8 cellular contexts compared by ENCODE assay signal in genomic region chr6:20404641-20405032, GRCh38. TPM values are rescaled to one million over a fixed set of nuclear protein-coding genes. Genes with fewer than 3 reads are reported as not detected.
DNase-seq lines count a peak whose midpoint lies in the region; ATAC-seq and TF ChIP-seq lines count a peak whose summit lies in the region.

No MANE protein-coding gene starts in this region.

- peak in 3 of 7 experiments; percentile 8 to 29 (median 25) for TF ChIP-seq CTCF in stomach (IDR thresholded peaks at IDR 0.05)

- H3K36me3 ChIP-seq in mucosa of rectum (ENCODE audit: control insufficient read depth in 2 of 2, insufficient read depth in 2 of 2, low read length in 2 of 2): no peaks in the 10 kb centered on the region
- H3K36me3 ChIP-seq in stomach: no peaks in the 10 kb centered on the region

- no peak for TF ChIP-seq EP300 in stomach (IDR thresholded peaks at IDR 0.05)

- H3K4me1 ChIP-seq in mucosa of rectum (ENCODE audit: control insufficient read depth in 2 of 2, insufficient read depth in 2 of 2, low read length in 2 of 2): peaks cover 0 to 12% of the 10 kb centered on the region in 2 donors
- H3K4me1 ChIP-seq in stomach: peaks cover 0 to 40% (median 26%) of the 10 kb centered on the region in 4 donors

- peak; percentile 23 for ATAC-seq in GM18520 (IDR thresholded peaks at IDR 0.05; ENCODE audit: unreplicated experiment)
- peak; percentile 31 for ATAC-seq in HG03196 (IDR thresholded peaks at IDR 0.05; ENCODE audit: unreplicated experiment)

- WGBS in stomach, 5 donors: 1 to 4% (median 3%) methylated on average over 6 of the region's 6 CpGs

- DNase-seq in AG08395 (ENCODE audit: low spot score) (peak; percentile 52), NCI-H510A (lab: John Stamatoyannopoulos, UW) (peak; percentile 44), dermis microvascular lymphatic vessel endothelial cell (ENCODE audit: low read depth in 2 of 2) (peak; percentile 66 to 83), stomach (no peak)
- peak; percentile 43 for DNase-seq in activated CD4-positive, alpha-beta T cell treated with anti-CD3 and anti-CD28 coated beads for 1 hour

- intact Hi-C loops in stomach (cut with DNase I; ENCODE audit: low total_unique reads): no loop called here

- peak overlapping the region; percentile 70 to 72 for H3K4me3 ChIP-seq in mucosa of rectum (ENCODE audit: low read length in 2 of 2)
- peak overlapping the region; percentile 74 to 77 (median 75) for H3K4me3 ChIP-seq in stomach

- peak overlapping the region; percentile 35 to 74 for H3K9ac ChIP-seq in mucosa of rectum (ENCODE audit: low read depth in 1 of 2, low read length in 2 of 2)

- H3K9me3 ChIP-seq in mucosa of rectum (ENCODE audit: control insufficient read depth in 2 of 2, low read length in 2 of 2): no peaks in the 10 kb centered on the region
- no peaks in the 10 kb centered on the region for H3K9me3 ChIP-seq in stomach

- H3K27ac ChIP-seq in mucosa of rectum (ENCODE audit: low read depth in 2 of 2, low read length in 2 of 2) (peak overlapping the region; percentile 81 to 86), stomach (peak overlapping the region in 4 of 5 donors; percentile 87 to 95 (median 90))

- TF ChIP-seq POLR2A in stomach (IDR thresholded peaks at IDR 0.05): no peak

- H3K27me3 ChIP-seq in mucosa of rectum (ENCODE audit: control insufficient read depth in 2 of 2, insufficient read depth in 2 of 2, low read length in 2 of 2) (no peaks in the 10 kb centered on the region), stomach (no peaks in the 10 kb centered on the region)

RNA-seq across cellular contexts. Expression of gene E2F3, which starts 3.0 kb away (rescaled TPM):
- total RNA-seq in dermis microvascular lymphatic vessel endothelial cell (3.5 and 5.1 TPM in 2 replicates), stomach (10 to 100 TPM in 2 of 5 donors, 1 to 10 TPM in 2, under 1 TPM in 1; 0.58 to 11.6 (median 6.4) TPM)
- 1 to 10 TPM; 1.4 to 3.1 (median 2.6) TPM for polyA plus RNA-seq in stomach
